Comparison of ENCODE assay signal across 8 cellular contexts in genomic region chr10:5888843-5889623, GRCh38. TPM values are rescaled to one million over a fixed set of nuclear protein-coding genes. Genes with fewer than 3 reads are reported as not detected.
DNase-seq lines count a peak whose midpoint lies in the region; ATAC-seq and TF ChIP-seq lines count a peak whose summit lies in the region.

No MANE protein-coding gene starts in this region.

- H3K27me3 Mint-ChIP-seq in activated naive CD8-positive, alpha-beta T cell treated with anti-CD3 and anti-CD28 coated beads, Interleukin-2, amount 10 ng/mL, durations not matched to agents 7 days and 5 days, result no peaks in the 10 kb centered on the region

- peaks cover 0 to 17% of the 10 kb centered on the region in 2 donors for H3K36me3 ChIP-seq in gastrocnemius medialis

- no peaks in the 10 kb centered on the region for H3K9me3 Mint-ChIP-seq in activated naive CD8-positive, alpha-beta T cell treated with anti-CD3 and anti-CD28 coated beads, Interleukin-2, amount 10 ng/mL, durations not matched to agents 7 days and 5 days

- peak overlapping the region; percentile 67 to 91 (median 73) for H3K4me3 ChIP-seq in gastrocnemius medialis

- peak; percentile 79 for DNase-seq in activated CD8-positive, alpha-beta memory T cell treated with anti-CD3 and anti-CD28 coated beads for 24 hours
- DNase-seq in activated CD8-positive, alpha-beta memory T cell treated with anti-CD3 and anti-CD28 coated beads, Interleukin-2, amount 50 U/mL, for 4 hours, result no peak
- DNase-seq in activated naive CD8-positive, alpha-beta T cell treated with anti-CD3 and anti-CD28 coated beads, Interleukin-2, amount 10 ng/mL, durations not matched to agents 7 days and 5 days, result peak; percentile 74
- DNase-seq in hepatic stellate cell (ENCODE audit: low spot score) (peak; percentile 31), gastrocnemius medialis (no peak), HT-29 (ENCODE audit: low spot score) (no peak)

- H3K27me3 ChIP-seq in gastrocnemius medialis, result no peaks in the 10 kb centered on the region

- peak; percentile 34 for ATAC-seq in HG03066 (IDR thresholded peaks at IDR 0.05; ENCODE audit: low read depth, unreplicated experiment)
- ATAC-seq in activated naive CD8-positive, alpha-beta T cell treated with anti-CD3 and anti-CD28 coated beads, Interleukin-2, amount 10 ng/mL, durations not matched to agents 7 days and 5 days (ENCODE audit: low read depth), result peak; percentile 29
- ATAC-seq in gastrocnemius medialis, result peak; percentile 29 to 31

- H3K27ac Mint-ChIP-seq in activated naive CD8-positive, alpha-beta T cell treated with anti-CD3 and anti-CD28 coated beads, Interleukin-2, amount 10 ng/mL, durations not matched to agents 7 days and 5 days, result peak overlapping the region; percentile 68

- POLR2A ChIA-PET in activated naive CD8-positive, alpha-beta T cell treated with anti-CD3 and anti-CD28 coated beads, Interleukin-2, amount 10 ng/mL, durations not matched to agents 7 days and 5 days (lab: Charles Lee), result interaction anchor here (0.8 to 2.0 kb wide), 12 partner anchors 10 to 177 kb away, joined by 3 to 16 read pairs (median 4); partner anchors contain the start of genes GDI2 and IL15RA

- peaks cover 24% of the 10 kb centered on the region for H3K36me3 Mint-ChIP-seq in activated naive CD8-positive, alpha-beta T cell treated with anti-CD3 and anti-CD28 coated beads, Interleukin-2, amount 10 ng/mL, durations not matched to agents 7 days and 5 days

- TF ChIP-seq POLR2A in Raji (IDR thresholded peaks at IDR 0.05; ENCODE audit: insufficient read depth, low read depth, low read length), result peak; percentile 38; the same call in 1 of the 2 replicates
- TF ChIP-seq POLR2A in gastrocnemius medialis (IDR thresholded peaks at IDR 0.05), result no peak

- H3K4me1 ChIP-seq in gastrocnemius medialis, result peaks cover 38 to 46% of the 10 kb centered on the region in 2 donors

- in situ Hi-C loops in gastrocnemius medialis (cut with MboI; ENCODE audit: low sequenced_read_pairs in 4 of 4), result no loop called here

- H3K27ac ChIP-seq in gastrocnemius medialis, result peak overlapping the region; percentile 76 to 95 (median 88)

- no peaks in the 10 kb centered on the region for H3K9me3 ChIP-seq in gastrocnemius medialis

- peaks cover 31% of the 10 kb centered on the region for H3K4me1 Mint-ChIP-seq in activated naive CD8-positive, alpha-beta T cell treated with anti-CD3 and anti-CD28 coated beads, Interleukin-2, amount 10 ng/mL, durations not matched to agents 7 days and 5 days

- intact Hi-C loops in gastrocnemius medialis (cut with DNase I; ENCODE audit: low total_unique reads), result loop anchor here (1.0 to 5.0 kb wide), 3 partner anchors 76 to 207 kb away; partner anchors contain the start of genes GDI2, IL15RA and TASOR2

- H3K4me3 Mint-ChIP-seq in activated naive CD8-positive, alpha-beta T cell treated with anti-CD3 and anti-CD28 coated beads, Interleukin-2, amount 10 ng/mL, durations not matched to agents 7 days and 5 days, result peak overlapping the region; percentile 95

- no peak for TF ChIP-seq CTCF in gastrocnemius medialis (IDR thresholded peaks at IDR 0.05 in 4 of 5, conservative IDR thresholded peaks at IDR 0.05 in 1 of 5)

RNA-seq across cellular contexts. Expression of gene ANKRD16, which starts 0.7 kb away (rescaled TPM):
- 1 to 10 TPM; 6.2 to 6.3 TPM for total RNA-seq in activated naive CD8-positive, alpha-beta T cell treated with anti-CD3 and anti-CD28 coated beads, Interleukin-2, amount 10 ng/mL, durations not matched to agents 7 days and 5 days
- 1 to 10 TPM; 1.4 to 5.4 (median 3.8) TPM for total RNA-seq in gastrocnemius medialis
- 8.7 and 12.7 TPM in 2 replicates for total RNA-seq in HT-29 (2014; rRNA removed; shearing (Covaris generic))

RNA-seq across cellular contexts. Expression of gene FBH1, which starts 1.0 kb away (rescaled TPM):
- total RNA-seq in activated naive CD8-positive, alpha-beta T cell treated with anti-CD3 and anti-CD28 coated beads, Interleukin-2, amount 10 ng/mL, durations not matched to agents 7 days and 5 days, result 10 to 100 TPM; 71.6 to 72.9 TPM
- total RNA-seq in gastrocnemius medialis, result 10 to 100 TPM; 62.6 to 96.9 (median 68.2) TPM
- 63.0 and 85.9 TPM in 2 replicates for total RNA-seq in HT-29 (2014; rRNA removed; shearing (Covaris generic))

Comparison
In these comparisons a context has a peak if more than half of its experiments do, and no peak if none do; other contexts are left out.
1. DNase-seq: peak in activated CD8-positive, alpha-beta memory T cell treated with anti-CD3 and anti-CD28 coated beads for 24 hours (single experiment), activated naive CD8-positive, alpha-beta T cell treated with anti-CD3 and anti-CD28 coated beads, Interleukin-2, amount 10 ng/mL, durations not matched to agents 7 days and 5 days (single experiment) and hepatic stellate cell (single experiment); none in activated CD8-positive, alpha-beta memory T cell treated with anti-CD3 and anti-CD28 coated beads, Interleukin-2, amount 50 U/mL, for 4 hours (single experiment), gastrocnemius medialis (0 of 2) and HT-29 (single experiment).
2. Peak in every context shown above with its lines, with median percentiles within 50 percentile points of each other: ATAC-seq.